ENCODE assay signal across 9 cellular contexts in genomic region chr10:34758447-34758996, GRCh38. TPM values are rescaled to one million over a fixed set of nuclear protein-coding genes. Genes with fewer than 3 reads are reported as not detected.
A peak's percentile ranks its signal among the peaks of the same experiment; 100 is the strongest.
DNase-seq lines count a peak whose midpoint lies in the region; ATAC-seq and TF ChIP-seq lines count a peak whose summit lies in the region.
"Had no signal": no experiment of that assay in that cellular context is flagged by ENCODE, and none has a peak within 500 bp of the region (broad histone marks: within the 10 kb centered on the region; RNA-seq: fewer than 3 reads in every experiment).

No MANE protein-coding gene starts in this region.

- no peak for TF ChIP-seq CTCF in BJ (IDR thresholded peaks at IDR 0.05; ENCODE audit: insufficient read depth, low read depth, low read length)

- POLR2A ChIA-PET in BJ (lab: Charles Lee) = no interaction called here

- no peaks in the 10 kb centered on the region for H3K27me3 ChIP-seq in BJ (ENCODE audit: control insufficient read depth, insufficient read depth, low read length)

- H3K36me3 ChIP-seq in BJ (ENCODE audit: control insufficient read depth, insufficient read depth, low read length) = no peaks in the 10 kb centered on the region; the same call in 1 of the 2 replicates

- CTCF ChIA-PET in BJ (lab: Yijun Ruan, JAX) = interaction anchor here (1.3 to 1.7 kb wide), 2 partner anchors 14 to 35 kb away, joined by 3 to 4 read pairs; no protein-coding TSS in a partner anchor

- H3K9me3 Mint-ChIP-seq in stimulated activated naive CD8-positive, alpha-beta T cell treated with anti-CD3 and anti-CD28 coated beads, Interleukin-15, amount 100 ng/mL, for 72 hours = peaks cover 0 to 7% of the 10 kb centered on the region in 2 donors

- ATAC-seq in GM21515 (IDR thresholded peaks at IDR 0.05; ENCODE audit: unreplicated experiment) = peak; percentile 60
- ATAC-seq in stimulated activated naive CD8-positive, alpha-beta T cell treated with anti-CD3 and anti-CD28 coated beads, Interleukin-15, amount 100 ng/mL, for 72 hours = peak; percentile 64

- DNase-seq in BJ (ENCODE audit: low read depth) = peak; percentile 51
- DNase-seq in LHCN-M2 (ENCODE audit: low read depth) = peak; percentile 91
- peak; percentile 67 for DNase-seq in dermis blood vessel endothelial cell
- DNase-seq in stimulated activated naive CD8-positive, alpha-beta T cell treated with anti-CD3 and anti-CD28 coated beads, Interleukin-15, amount 100 ng/mL, for 72 hours = no peak
- DNase-seq in DMS 273 (lab: John Stamatoyannopoulos, UW; ENCODE audit: unreplicated experiment) = no peak
- no peak for DNase-seq in NCI-H1436 (lab: John Stamatoyannopoulos, UW)
- no peak for DNase-seq in NK-92 (lab: John Stamatoyannopoulos, UW; ENCODE audit: unreplicated experiment)

- H3K27ac Mint-ChIP-seq in stimulated activated naive CD8-positive, alpha-beta T cell treated with anti-CD3 and anti-CD28 coated beads, Interleukin-15, amount 100 ng/mL, for 72 hours = no peak overlapping the region
- H3K27ac Mint-ChIP-seq: activated naive CD8-positive, alpha-beta T cell had no signal

- peaks cover 8% of the 10 kb centered on the region for H3K27me3 Mint-ChIP-seq in stimulated activated naive CD8-positive, alpha-beta T cell treated with anti-CD3 and anti-CD28 coated beads, Interleukin-15, amount 100 ng/mL, for 72 hours

- no peak overlapping the region for H3K4me3 ChIP-seq in BJ (ENCODE audit: low read depth, low read length)

- H3K4me1 Mint-ChIP-seq in stimulated activated naive CD8-positive, alpha-beta T cell treated with anti-CD3 and anti-CD28 coated beads, Interleukin-15, amount 100 ng/mL, for 72 hours = peaks cover 7% of the 10 kb centered on the region

- H3K4me3 Mint-ChIP-seq in stimulated activated naive CD8-positive, alpha-beta T cell treated with anti-CD3 and anti-CD28 coated beads, Interleukin-15, amount 100 ng/mL, for 72 hours = no peak overlapping the region
- H3K4me3 Mint-ChIP-seq: activated naive CD8-positive, alpha-beta T cell had no signal

RNA-seq across cellular contexts. Expression of gene PARD3, which starts 56.6 kb away (rescaled TPM):
- polyA plus RNA-seq in BJ (2011; rRNA removed) = 17.7 and 25.4 TPM in 2 replicates
- 22.1 and 25.6 TPM in 2 replicates for polyA minus RNA-seq in BJ (2011; rRNA and poly(A)+ RNA removed)
- 41.5 and 51.7 TPM in 2 replicates for total RNA-seq in LHCN-M2 (2014; rRNA removed)
- 17.5 TPM for polyA plus RNA-seq in LHCN-M2 (2012)
- 36.4 and 54.7 TPM in 2 replicates for total RNA-seq in dermis blood vessel endothelial cell

Comparison
In these comparisons a context has a peak if more than half of its experiments do, and no peak if none do; other contexts are left out.
1. DNase-seq: peak in BJ (single experiment), LHCN-M2 (single experiment) and dermis blood vessel endothelial cell (single experiment); none in stimulated activated naive CD8-positive, alpha-beta T cell treated with anti-CD3 and anti-CD28 coated beads, Interleukin-15, amount 100 ng/mL, for 72 hours (0 of 2), DMS 273 (single experiment), NCI-H1436 (single experiment) and NK-92 (single experiment).